Comparison of ENCODE assay signal across 1 cellular context in genomic region chr1:156072251-156072650, GRCh38.
TF ChIP-seq lines count a peak whose summit lies in the region.

No MANE protein-coding gene starts in this region.

TF ChIP-seq in K562, 482 proteins besides CTCF, POLR2A, EP300 and RAD21:
- TF ChIP-seq MIER1 (IDR thresholded peaks at IDR 0.05; ENCODE audit: low read depth) (no peak), NFIX (CRISPR knock-in tag; IDR thresholded peaks at IDR 0.05; ENCODE audit: low read depth) (no peak), ZBTB2 (IDR thresholded peaks at IDR 0.05) (no peak), GABPB2 (CRISPR knock-in tag; conservative IDR thresholded peaks at IDR 0.05) (no peak), SMAD4 (CRISPR knock-in tag; conservative IDR thresholded peaks at IDR 0.05) (no peak), CBX3 (IDR thresholded peaks at IDR 0.05; ENCODE audit: borderline replicate concordance in 1 of 2, low read length in 2 of 2) (no peak), SREBF1 (IDR thresholded peaks at IDR 0.05; ENCODE audit: borderline replicate concordance, low read depth, low read length) (no peak), FOS (IDR thresholded peaks at IDR 0.05; ENCODE audit: extremely low read depth, insufficient read length) (no peak), PRDM10 (IDR thresholded peaks at IDR 0.05; ENCODE audit: partially characterized antibody) (peak; percentile 94)
